3 cellular contexts compared by ENCODE assay signal in the genomic region with DNA sequence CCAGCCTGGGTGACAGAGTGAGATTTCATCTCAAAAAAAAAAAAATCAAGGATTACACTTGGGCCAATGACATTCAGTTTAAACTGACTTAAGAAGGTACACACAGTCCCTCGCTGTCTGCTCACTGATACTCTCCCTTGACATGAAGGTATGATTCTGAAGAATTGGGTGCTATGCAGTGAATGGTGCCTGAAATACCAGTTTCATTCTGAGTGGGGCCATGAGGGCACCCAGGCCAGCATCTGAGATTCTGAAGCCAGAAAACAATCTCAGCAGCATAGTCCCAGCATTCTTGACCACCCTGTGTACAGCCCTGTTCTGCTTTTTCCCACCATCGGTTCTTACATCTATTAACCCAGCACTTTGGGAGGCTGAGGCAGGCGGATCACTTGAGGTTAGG. TPM values are rescaled to one million over a fixed set of nuclear protein-coding genes. Genes with fewer than 3 reads are reported as not detected.
"Had no signal": no experiment of that assay in that cellular context is flagged by ENCODE, and none has a peak within 500 bp of the region (broad histone marks: within the 10 kb centered on the region; RNA-seq: fewer than 3 reads in every experiment).

No MANE protein-coding gene starts in this region.

- DNase-seq: GDM1, GF-D8 had no signal

RNA-seq across cellular contexts. Expression of gene ZFP2, which starts 43.8 kb away (rescaled TPM):
- total RNA-seq: GM12878 had no signal
